11 cellular contexts compared by ENCODE assay signal in genomic region chr1:28160677-28161328, GRCh38. TPM values are rescaled to one million over a fixed set of nuclear protein-coding genes. Genes with fewer than 3 reads are reported as not detected.
DNase-seq lines count a peak whose midpoint lies in the region; ATAC-seq and TF ChIP-seq lines count a peak whose summit lies in the region.
"Had no signal": no experiment of that assay in that cellular context is flagged by ENCODE, and none has a peak within 500 bp of the region (broad histone marks: within the 10 kb centered on the region; RNA-seq: fewer than 3 reads in every experiment).

No MANE protein-coding gene starts in this region.

- no peak overlapping the region for H3K27ac Mint-ChIP-seq in activated T-cell treated with anti-CD3 and anti-CD28 coated beads, Interleukin-2, amount 50 U/mL, for 72 hours

- TF ChIP-seq POLR2A in breast epithelium (IDR thresholded peaks at IDR 0.05) (no peak), gastrocnemius medialis (IDR thresholded peaks at IDR 0.05) (no peak)

- peak; percentile 74 for ATAC-seq in left ventricle myocardium superior
- ATAC-seq in gastrocnemius medialis: peak; percentile 39 to 60
- no peak for ATAC-seq in activated T-cell treated with anti-CD3 and anti-CD28 coated beads, Interleukin-2, amount 50 U/mL, for 72 hours (replicated peaks in 1 of 2)

- DNase-seq in GM23248 (peak; percentile 90), breast epithelium (ENCODE audit: low spot score in 2 of 2) (no peak), left ventricle myocardium superior (no peak), gastrocnemius medialis (no peak), middle frontal gyrus (ENCODE audit: extremely low spot score, low spot score) (no peak), GM13977 (ENCODE audit: low spot score) (no peak)
- DNase-seq in stimulated activated naive CD4-positive, alpha-beta T cell treated with Interleukin-2 at 50 U/mL for 16 hours (lab: John Stamatoyannopoulos, UW): no peak
- DNase-seq in activated T-cell treated with anti-CD3 and anti-CD28 coated beads, Interleukin-2, amount 50 U/mL, for 72 hours: no peak
- DNase-seq: Calu3; central memory CD4-positive, alpha-beta T cell; retina had no signal

- peak overlapping the region; percentile 53 for H3K27ac ChIP-seq in GM23248
- H3K27ac ChIP-seq in breast epithelium: peak overlapping the region; percentile 27 to 61
- peak overlapping the region in 3 of 4 donors; percentile 12 to 52 (median 46) for H3K27ac ChIP-seq in gastrocnemius medialis

- H3K9me2 ChIP-seq in GM23248 (ENCODE audit: insufficient read depth): no peaks in the 10 kb centered on the region

- H3K4me2 ChIP-seq in GM23248 (ENCODE audit: unreplicated experiment): peak overlapping the region; percentile 38

- H3K4me3 ChIP-seq in GM23248: no peak overlapping the region
- no peak overlapping the region for H3K4me3 ChIP-seq in breast epithelium
- no peak overlapping the region for H3K4me3 ChIP-seq in gastrocnemius medialis

- in situ Hi-C loops in GM23248 (cut with MboI) (no loop called here), gastrocnemius medialis (cut with MboI; ENCODE audit: low sequenced_read_pairs in 4 of 4) (no loop called here), GM13977 (cut with MboI; ENCODE audit: low pct_unique_long_range_greater_than_20kb, low sequenced_read_pairs, unreplicated experiment) (no loop called here)

- H3K27me3 Mint-ChIP-seq in activated T-cell treated with anti-CD3 and anti-CD28 coated beads, Interleukin-2, amount 50 U/mL, for 72 hours (ENCODE audit: low read depth): peaks cover 66% of the 10 kb centered on the region

- peaks cover 7% of the 10 kb centered on the region; the same call in 1 of the 2 replicates for H3F3A ChIP-seq in GM23248 (ENCODE audit: insufficient read depth)

- H3K9me3 Mint-ChIP-seq in activated T-cell treated with anti-CD3 and anti-CD28 coated beads, Interleukin-2, amount 50 U/mL, for 72 hours: peaks cover 0 to under 1% of the 10 kb centered on the region in 2 donors

- H3K36me3 Mint-ChIP-seq in activated T-cell treated with anti-CD3 and anti-CD28 coated beads, Interleukin-2, amount 50 U/mL, for 72 hours (ENCODE audit: insufficient read depth in 2 of 2): peaks cover 0 to under 1% of the 10 kb centered on the region in 2 donors

- H3K27me3 ChIP-seq in GM23248 (replicated peaks; ENCODE audit: insufficient read depth): no peaks in the 10 kb centered on the region
- no peaks in the 10 kb centered on the region for H3K27me3 ChIP-seq in breast epithelium
- no peaks in the 10 kb centered on the region for H3K27me3 ChIP-seq in gastrocnemius medialis

- H3K4me1 ChIP-seq in GM23248 (ENCODE audit: insufficient read depth) (peaks cover 8% of the 10 kb centered on the region), breast epithelium (no peaks in the 10 kb centered on the region), gastrocnemius medialis (no peaks in the 10 kb centered on the region)

- H3K4me3 Mint-ChIP-seq in activated T-cell treated with anti-CD3 and anti-CD28 coated beads, Interleukin-2, amount 50 U/mL, for 72 hours: no peak overlapping the region

- H3K9me3 ChIP-seq in GM23248 (ENCODE audit: low read depth) (no peaks in the 10 kb centered on the region), breast epithelium (no peaks in the 10 kb centered on the region), gastrocnemius medialis (no peaks in the 10 kb centered on the region)

- no peaks in the 10 kb centered on the region for H3K4me1 Mint-ChIP-seq in activated T-cell treated with anti-CD3 and anti-CD28 coated beads, Interleukin-2, amount 50 U/mL, for 72 hours (ENCODE audit: low read depth)

- 0 out of 2 replicates have a peak overlapping the region, but pooled peaks have one; percentile 11 for H3K9ac ChIP-seq in GM23248

- TF ChIP-seq CTCF in breast epithelium (IDR thresholded peaks at IDR 0.05): no peak
- TF ChIP-seq CTCF in gastrocnemius medialis (IDR thresholded peaks at IDR 0.05 in 4 of 5, conservative IDR thresholded peaks at IDR 0.05 in 1 of 5): no peak
- no peak for TF ChIP-seq CTCF in GM13977 (IDR thresholded peaks at IDR 0.05; ENCODE audit: extremely low read depth, insufficient read depth, missing control alignments)

- H3K79me2 ChIP-seq in GM23248 (ENCODE audit: insufficient read depth): no peaks in the 10 kb centered on the region

- H2AFZ ChIP-seq in GM23248: no peak overlapping the region

- intact Hi-C loops in breast epithelium (cut with DNase I; ENCODE audit: low total_unique reads) (no loop called here), left ventricle myocardium superior (cut with micrococcal nuclease) (no loop called here), gastrocnemius medialis (cut with DNase I; ENCODE audit: low total_unique reads) (no loop called here)

- H4K20me1 ChIP-seq in GM23248 (ENCODE audit: insufficient read depth): no peaks in the 10 kb centered on the region

- WGBS in GM23248 (ENCODE audit: low coverage in 1 of 2, low lambda C conversion rate in 2 of 2, missing lambda C conversion rate in 2 of 2), 2 experiments: 74 to 77% methylated on average over 5 of the region's 5 CpGs

- H3K36me3 ChIP-seq in GM23248 (ENCODE audit: low read depth) (no peaks in the 10 kb centered on the region), breast epithelium (no peaks in the 10 kb centered on the region), gastrocnemius medialis (no peaks in the 10 kb centered on the region)

RNA-seq across cellular contexts. Expression of gene PTAFR, which starts 15.7 kb away (rescaled TPM):
- not detected in 2 replicates for total RNA-seq in GM23248 (2014; rRNA removed; shearing (Covaris generic))
- polyA plus RNA-seq in GM23248 (2016; fragmentation: Nextera tagmentation; extraction: Ambion mirVana): 0.08 TPM in 1 of 2 replicates, not detected in the other
- 1 to 10 TPM; 5.6 to 8.3 (median 6.2) TPM for total RNA-seq in breast epithelium
- 2.2 TPM for total RNA-seq in left ventricle myocardium superior
- 1 to 10 TPM in 2 of 4 donors, under 1 TPM in 2; 0.76 to 1.5 (median 0.97) TPM for total RNA-seq in gastrocnemius medialis
- under 1 TPM; 0.12 to 0.46 TPM for total RNA-seq in activated T-cell treated with anti-CD3 and anti-CD28 coated beads, Interleukin-2, amount 50 U/mL, for 72 hours

Comparison
In these comparisons a context has a peak if more than half of its experiments do, and no peak if none do; other contexts are left out.
1. ATAC-seq: peak in left ventricle myocardium superior (single experiment) and gastrocnemius medialis (2 of 2); none in activated T-cell treated with anti-CD3 and anti-CD28 coated beads, Interleukin-2, amount 50 U/mL, for 72 hours (0 of 2).
2. Peak in every context shown above with its lines, with median percentiles within 50 percentile points of each other: H3K27ac ChIP-seq.